8 cellular contexts compared by ENCODE assay signal in the genomic region with DNA sequence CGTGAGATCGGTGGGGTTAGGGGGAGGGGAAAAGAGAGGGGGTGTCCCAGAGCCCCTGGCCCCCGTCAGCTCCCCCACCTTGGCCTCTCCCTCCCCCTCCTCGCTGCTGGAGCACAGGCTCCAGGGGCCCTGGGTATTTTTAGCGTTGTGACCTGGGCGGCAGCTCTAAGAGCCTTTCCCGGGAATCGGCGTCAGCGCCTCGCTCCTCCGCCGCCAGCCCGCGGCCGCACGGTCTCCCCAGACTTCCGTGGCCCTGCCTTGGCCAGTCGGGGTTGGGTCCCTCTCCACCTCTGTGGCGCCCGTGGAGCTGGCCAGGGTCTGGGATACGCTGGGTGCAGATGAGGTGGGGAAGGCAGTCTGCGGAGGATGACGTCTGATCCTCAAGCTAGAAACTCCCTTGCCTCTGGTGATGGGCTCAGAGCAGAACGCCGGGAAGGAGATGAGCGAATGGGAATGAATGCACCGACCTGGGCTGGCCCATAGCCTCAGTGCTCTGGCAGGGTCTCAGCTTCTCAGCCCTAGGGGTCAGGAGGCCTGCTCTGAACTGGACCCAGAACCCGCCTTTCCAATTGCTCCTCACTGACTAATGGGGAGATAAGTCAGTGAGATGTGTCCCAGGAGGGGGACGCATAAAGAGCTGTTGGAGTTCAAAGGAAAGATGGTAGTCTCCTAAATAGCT. TPM values are rescaled to one million over a fixed set of nuclear protein-coding genes. Genes with fewer than 3 reads are reported as not detected.
A peak's percentile ranks its signal among the peaks of the same experiment; 100 is the strongest.
DNase-seq lines count a peak whose midpoint lies in the region; ATAC-seq and TF ChIP-seq lines count a peak whose summit lies in the region.

No MANE protein-coding gene starts in this region.

- DNase-seq in activated naive CD4-positive, alpha-beta T cell treated with Interleukin-2 at 50 U/mL for 16 hours, result no peak
- DNase-seq in activated T-helper 2 cell treated with anti-CD3 and anti-CD28 coated beads, Interferon-gamma antibody, Interleukin-2, Interleukin-4, amounts not matched to agents 10 μg/mL and 5 μg/mL and 100 μg/mL, durations not matched to agents 14 hours and 24 hours and 36 hours (ENCODE audit: low spot score), result no peak
- peak; percentile 40 for DNase-seq in glutamatergic neuron
- DNase-seq in neural crest cell (ENCODE audit: low read depth, low spot score), result no peak
- no peak for DNase-seq in GM10248 (ENCODE audit: extremely low spot score)

- peaks cover 29% of the 10 kb centered on the region for H3K4me1 Mint-ChIP-seq in activated naive CD4-positive, alpha-beta T cell treated with anti-CD3 and anti-CD28 coated beads, Interleukin-2, amount 50 U/mL, for 24 hours
- peaks cover 16% of the 10 kb centered on the region for H3K4me1 Mint-ChIP-seq in activated T-helper 2 cell treated with anti-CD3 and anti-CD28 coated beads, Interferon-gamma antibody, Interleukin-2, Interleukin-4, amounts not matched to agents 10 μg/mL and 5 μg/mL and 100 μg/mL, durations not matched to agents 14 hours and 24 hours and 36 hours (ENCODE audit: low read depth)
- no peaks in the 10 kb centered on the region for H3K4me1 Mint-ChIP-seq in glutamatergic neuron (ENCODE audit: low read depth, unreplicated experiment)
- peaks cover 14% of the 10 kb centered on the region for H3K4me1 Mint-ChIP-seq in neural crest cell

- intact Hi-C loops in activated T-helper 2 cell treated with anti-CD3 and anti-CD28 coated beads, Interferon-gamma antibody, Interleukin-2, Interleukin-4, amounts not matched to agents 10 μg/mL and 5 μg/mL and 100 μg/mL, durations not matched to agents 14 hours and 24 hours and 36 hours (cut with micrococcal nuclease), result no loop called here

- TF ChIP-seq CTCF in glutamatergic neuron (IDR thresholded peaks at IDR 0.05; ENCODE audit: partially characterized antibody, unreplicated experiment), result no peak
- TF ChIP-seq CTCF in neural crest cell (conservative IDR thresholded peaks at IDR 0.05), result no peak
- no peak for TF ChIP-seq CTCF in GM10248 (IDR thresholded peaks at IDR 0.05; ENCODE audit: control extremely low read depth, extremely low read depth, low read depth, missing control alignments)

- peak overlapping the region; percentile 76 for H3K4me3 Mint-ChIP-seq in activated naive CD4-positive, alpha-beta T cell treated with anti-CD3 and anti-CD28 coated beads, Interleukin-2, amount 50 U/mL, for 24 hours
- H3K4me3 Mint-ChIP-seq in activated T-helper 2 cell treated with anti-CD3 and anti-CD28 coated beads, Interferon-gamma antibody, Interleukin-2, Interleukin-4, amounts not matched to agents 10 μg/mL and 5 μg/mL and 100 μg/mL, durations not matched to agents 14 hours and 24 hours and 36 hours (ENCODE audit: low read depth), result peak overlapping the region; percentile 77
- H3K4me3 Mint-ChIP-seq in glutamatergic neuron (ENCODE audit: unreplicated experiment) (peak overlapping the region; percentile 82), neural crest cell (peak overlapping the region; percentile 90)

- H3K9me3 Mint-ChIP-seq in activated naive CD4-positive, alpha-beta T cell treated with anti-CD3 and anti-CD28 coated beads, Interleukin-2, amount 50 U/mL, for 24 hours, result no peaks in the 10 kb centered on the region
- H3K9me3 Mint-ChIP-seq in activated T-helper 2 cell treated with anti-CD3 and anti-CD28 coated beads, Interferon-gamma antibody, Interleukin-2, Interleukin-4, amounts not matched to agents 10 μg/mL and 5 μg/mL and 100 μg/mL, durations not matched to agents 14 hours and 24 hours and 36 hours, result peaks cover 6% of the 10 kb centered on the region
- H3K9me3 Mint-ChIP-seq in glutamatergic neuron (ENCODE audit: unreplicated experiment) (peaks cover 5% of the 10 kb centered on the region), neural crest cell (no peaks in the 10 kb centered on the region)

- CTCF ChIA-PET in GM10248 (lab: Yijun Ruan, JAX), result interaction anchor here (0.9 to 4.4 kb wide), 9 partner anchors 9 to 88 kb away, joined by 3 to 33 read pairs (median 3); partner anchors contain the start of genes PIGT and SYS1

- ATAC-seq in HG02588 (IDR thresholded peaks at IDR 0.05; ENCODE audit: unreplicated experiment), result no peak
- ATAC-seq in HG03175 (IDR thresholded peaks at IDR 0.05; ENCODE audit: unreplicated experiment), result no peak

- POLR2A ChIA-PET in GM10248 (lab: Yijun Ruan, JAX), result no interaction called here

- peaks cover 8% of the 10 kb centered on the region for H3K36me3 Mint-ChIP-seq in activated naive CD4-positive, alpha-beta T cell treated with anti-CD3 and anti-CD28 coated beads, Interleukin-2, amount 50 U/mL, for 24 hours
- no peaks in the 10 kb centered on the region for H3K36me3 Mint-ChIP-seq in activated T-helper 2 cell treated with anti-CD3 and anti-CD28 coated beads, Interferon-gamma antibody, Interleukin-2, Interleukin-4, amounts not matched to agents 10 μg/mL and 5 μg/mL and 100 μg/mL, durations not matched to agents 14 hours and 24 hours and 36 hours (ENCODE audit: low read depth)
- no peaks in the 10 kb centered on the region for H3K36me3 Mint-ChIP-seq in glutamatergic neuron (ENCODE audit: unreplicated experiment)
- H3K36me3 Mint-ChIP-seq in neural crest cell (ENCODE audit: low read depth), result peaks cover 10% of the 10 kb centered on the region

- H3K27me3 Mint-ChIP-seq in activated naive CD4-positive, alpha-beta T cell treated with anti-CD3 and anti-CD28 coated beads, Interleukin-2, amount 50 U/mL, for 24 hours, result no peaks in the 10 kb centered on the region
- H3K27me3 Mint-ChIP-seq in activated T-helper 2 cell treated with anti-CD3 and anti-CD28 coated beads, Interferon-gamma antibody, Interleukin-2, Interleukin-4, amounts not matched to agents 10 μg/mL and 5 μg/mL and 100 μg/mL, durations not matched to agents 14 hours and 24 hours and 36 hours (ENCODE audit: low read depth), result peaks cover 13% of the 10 kb centered on the region
- H3K27me3 Mint-ChIP-seq in glutamatergic neuron (ENCODE audit: unreplicated experiment) (peaks cover 14% of the 10 kb centered on the region), neural crest cell (ENCODE audit: low read depth) (peaks cover 33% of the 10 kb centered on the region)

- peak overlapping the region; percentile 19 for H3K27ac Mint-ChIP-seq in activated naive CD4-positive, alpha-beta T cell treated with anti-CD3 and anti-CD28 coated beads, Interleukin-2, amount 50 U/mL, for 24 hours
- no peak overlapping the region for H3K27ac Mint-ChIP-seq in activated T-helper 2 cell treated with anti-CD3 and anti-CD28 coated beads, Interferon-gamma antibody, Interleukin-2, Interleukin-4, amounts not matched to agents 10 μg/mL and 5 μg/mL and 100 μg/mL, durations not matched to agents 14 hours and 24 hours and 36 hours
- H3K27ac Mint-ChIP-seq in glutamatergic neuron (ENCODE audit: unreplicated experiment) (no peak overlapping the region), neural crest cell (ENCODE audit: unreplicated experiment) (no peak overlapping the region)

RNA-seq across cellular contexts. Expression of gene DBNDD2, which starts 0.9 kb away (rescaled TPM):
- 12.3 and 12.8 TPM in 2 replicates for total RNA-seq in activated T-helper 2 cell treated with anti-CD3 and anti-CD28 coated beads, Interferon-gamma antibody, Interleukin-2, Interleukin-4, amounts not matched to agents 10 μg/mL and 5 μg/mL and 100 μg/mL, durations not matched to agents 14 hours and 24 hours and 36 hours
- total RNA-seq in glutamatergic neuron (ENCODE audit: unreplicated experiment) (4.1 TPM), neural crest cell (18.1 and 18.2 TPM in 2 replicates)

RNA-seq across cellular contexts. Expression of gene PIGT, which starts 8.7 kb away (rescaled TPM):
- 72.5 and 72.7 TPM in 2 replicates for total RNA-seq in activated T-helper 2 cell treated with anti-CD3 and anti-CD28 coated beads, Interferon-gamma antibody, Interleukin-2, Interleukin-4, amounts not matched to agents 10 μg/mL and 5 μg/mL and 100 μg/mL, durations not matched to agents 14 hours and 24 hours and 36 hours
- total RNA-seq in glutamatergic neuron (ENCODE audit: unreplicated experiment) (55.5 TPM), neural crest cell (64.8 and 67.4 TPM in 2 replicates)

RNA-seq across cellular contexts. Expression of gene TP53TG5, which starts 29.1 kb away (rescaled TPM):
- not detected in 2 replicates for total RNA-seq in activated T-helper 2 cell treated with anti-CD3 and anti-CD28 coated beads, Interferon-gamma antibody, Interleukin-2, Interleukin-4, amounts not matched to agents 10 μg/mL and 5 μg/mL and 100 μg/mL, durations not matched to agents 14 hours and 24 hours and 36 hours
- not detected for total RNA-seq in glutamatergic neuron (ENCODE audit: unreplicated experiment)
- not detected in 2 replicates for total RNA-seq in neural crest cell

RNA-seq across cellular contexts. Expression of gene SYS1, which starts 44.2 kb away (rescaled TPM):
- total RNA-seq in activated T-helper 2 cell treated with anti-CD3 and anti-CD28 coated beads, Interferon-gamma antibody, Interleukin-2, Interleukin-4, amounts not matched to agents 10 μg/mL and 5 μg/mL and 100 μg/mL, durations not matched to agents 14 hours and 24 hours and 36 hours, result 16.8 and 20.1 TPM in 2 replicates
- total RNA-seq in glutamatergic neuron (ENCODE audit: unreplicated experiment), result 17.7 TPM
- total RNA-seq in neural crest cell, result 24.6 and 25.7 TPM in 2 replicates

RNA-seq across cellular contexts. Expression of gene SDC4, which starts 59.0 kb away (rescaled TPM):
- total RNA-seq in activated T-helper 2 cell treated with anti-CD3 and anti-CD28 coated beads, Interferon-gamma antibody, Interleukin-2, Interleukin-4, amounts not matched to agents 10 μg/mL and 5 μg/mL and 100 μg/mL, durations not matched to agents 14 hours and 24 hours and 36 hours, result 133 and 136 TPM in 2 replicates
- total RNA-seq in glutamatergic neuron (ENCODE audit: unreplicated experiment), result 0.61 TPM
- 11.4 and 11.5 TPM in 2 replicates for total RNA-seq in neural crest cell
